8 cellular contexts compared by ENCODE assay signal in genomic region chr7:50962962-50963374, GRCh38.
DNase-seq lines count a peak whose midpoint lies in the region; ATAC-seq and TF ChIP-seq lines count a peak whose summit lies in the region.

No MANE protein-coding gene starts in this region.

- H3K4me3 ChIP-seq in Peyer's patch (no peak overlapping the region), testis (no peak overlapping the region)

- TF ChIP-seq POLR2A in Peyer's patch (IDR thresholded peaks at IDR 0.05) = no peak
- no peak for TF ChIP-seq POLR2A in testis (IDR thresholded peaks at IDR 0.05)

- H3K36me3 ChIP-seq in Peyer's patch (no peaks in the 10 kb centered on the region), testis (ENCODE audit: low read depth, missing control alignments) (no peaks in the 10 kb centered on the region)

- H3K27me3 ChIP-seq in Peyer's patch (no peaks in the 10 kb centered on the region), foreskin keratinocyte (peaks cover 5% of the 10 kb centered on the region), testis (no peaks in the 10 kb centered on the region)

- DNase-seq in DMS153 (lab: John Stamatoyannopoulos, UW) (peak; percentile 92), Peyer's patch (peak in 2 of 3 donors; percentile 87 to 90), foreskin keratinocyte (peak; percentile 29 to 34), testis (peak; percentile 64), middle frontal gyrus (ENCODE audit: extremely low spot score, low spot score) (no peak)
- DNase-seq in stimulated activated CD4-positive, alpha-beta T cell treated with anti-CD3 and anti-CD28 coated beads, Interleukin-4, amount 100 ng/mL, for 24 hours = no peak

- TF ChIP-seq CTCF in Peyer's patch (IDR thresholded peaks at IDR 0.05) (peak in 1 of 6 experiments; percentile 25), foreskin keratinocyte (conservative IDR thresholded peaks at IDR 0.05) (no peak), testis (IDR thresholded peaks at IDR 0.05) (no peak)

- H3K4me1 ChIP-seq in Peyer's patch (peaks cover 0 to 17% (median 0%) of the 10 kb centered on the region in 4 donors), foreskin keratinocyte (no peaks in the 10 kb centered on the region), testis (peaks cover 8% of the 10 kb centered on the region)

- 33 to 55% methylated on average over 3 to 4 of the region's 4 CpGs for WGBS in testis, 2 donors

- H3K9me3 ChIP-seq in Peyer's patch (no peaks in the 10 kb centered on the region), testis (no peaks in the 10 kb centered on the region)

- intact Hi-C loops in testis (cut with DNase I; ENCODE audit: low total_unique reads) = no loop called here

- ATAC-seq in HG03442 (IDR thresholded peaks at IDR 0.05; ENCODE audit: unreplicated experiment) = peak; percentile 55
- ATAC-seq in foreskin keratinocyte = peak; percentile 89
- no peak for ATAC-seq in HG03565 (IDR thresholded peaks at IDR 0.05; ENCODE audit: unreplicated experiment)

- H3K27ac ChIP-seq in Peyer's patch = peak overlapping the region in 1 of 4 donors; percentile 49
- no peak overlapping the region for H3K27ac ChIP-seq in foreskin keratinocyte
- H3K27ac ChIP-seq in testis = no peak overlapping the region

Comparison
In these comparisons a context has a peak if more than half of its experiments do, and no peak if none do; other contexts are left out.
1. DNase-seq: peak in DMS153 (single experiment), Peyer's patch (2 of 3), foreskin keratinocyte (2 of 2) and testis (single experiment); none in stimulated activated CD4-positive, alpha-beta T cell treated with anti-CD3 and anti-CD28 coated beads, Interleukin-4, amount 100 ng/mL, for 24 hours (single experiment) and middle frontal gyrus (single experiment).